ENCODE assay signal across 10 cellular contexts in genomic region chr1:28579374-28579773, GRCh38. TPM values are rescaled to one million over a fixed set of nuclear protein-coding genes. Genes with fewer than 3 reads are reported as not detected.
A peak's percentile ranks its signal among the peaks of the same experiment; 100 is the strongest.
DNase-seq lines count a peak whose midpoint lies in the region; ATAC-seq and TF ChIP-seq lines count a peak whose summit lies in the region.
"Had no signal": no experiment of that assay in that cellular context is flagged by ENCODE, and none has a peak within 500 bp of the region (broad histone marks: within the 10 kb centered on the region; RNA-seq: fewer than 3 reads in every experiment).

No MANE protein-coding gene starts in this region.

- DNase-seq in BE2C (no peak), astrocyte of the cerebellum (ENCODE audit: low read depth) (no peak), AG20443 (ENCODE audit: low spot score) (no peak), ovary (no peak), hepatic stellate cell (ENCODE audit: low spot score) (no peak), mucosa of descending colon (no peak)
- DNase-seq: NCI-H1436 treated with DMSO at 0.1 percent for 48 hours, thyroid gland had no signal

- H3K4me3 ChIP-seq in BE2C (ENCODE audit: low read depth, low read length) (peak overlapping the region; percentile 94), HUES64 (ENCODE audit: low read length) (peak overlapping the region; percentile 97), astrocyte of the cerebellum (ENCODE audit: low read depth, low read length) (peak overlapping the region; percentile 98), mesodermal cell (ENCODE audit: extremely low read depth, insufficient read depth, low read length, poor library complexity, severe bottlenecking) (peak overlapping the region; percentile 95), ovary (no peak overlapping the region), mucosa of descending colon (no peak overlapping the region)
- H3K4me3 ChIP-seq: thyroid gland had no signal

- H3K9me3 ChIP-seq in BE2C (no peaks in the 10 kb centered on the region), HUES64 (ENCODE audit: insufficient read depth, low read depth, low read length) (no peaks in the 10 kb centered on the region), mesodermal cell (ENCODE audit: control insufficient read depth, low read length) (no peaks in the 10 kb centered on the region), ovary (no peaks in the 10 kb centered on the region), mucosa of descending colon (no peaks in the 10 kb centered on the region)
- H3K9me3 ChIP-seq: thyroid gland had no signal

- WGBS in HUES64 = 89% methylated on average over 1 of the region's 1 CpG
- 92 to 100% methylated on average over 1 of the region's 1 CpG for WGBS in mesodermal cell (ENCODE audit: insufficient coverage in 2 of 2), 2 experiments
- WGBS in ovary, 3 donors = 85 to 95% (median 90%) methylated on average over 1 of the region's 1 CpG

- H3K36me3 ChIP-seq in BE2C (peaks cover 36% of the 10 kb centered on the region), HUES64 (ENCODE audit: insufficient read depth, low read length) (peaks cover 55% of the 10 kb centered on the region), mesodermal cell (ENCODE audit: control insufficient read depth, insufficient read depth, low read length) (peaks cover 51% of the 10 kb centered on the region), ovary (no peaks in the 10 kb centered on the region), mucosa of descending colon (ENCODE audit: low read depth) (no peaks in the 10 kb centered on the region)

- no peaks in the 10 kb centered on the region for H3K4me1 ChIP-seq in BE2C
- H3K4me1 ChIP-seq in HUES64 (ENCODE audit: insufficient read depth, low read length) = peaks cover 5% of the 10 kb centered on the region; the same call in 1 of the 2 replicates
- H3K4me1 ChIP-seq in mesodermal cell (ENCODE audit: control insufficient read depth, insufficient read depth, low read length, poor library complexity, severe bottlenecking) = peaks cover 10% of the 10 kb centered on the region
- peaks cover 2% of the 10 kb centered on the region for H3K4me1 ChIP-seq in ovary (ENCODE audit: insufficient read depth)
- H3K4me1 ChIP-seq in mucosa of descending colon (ENCODE audit: low read depth) = peaks cover 13% of the 10 kb centered on the region

- peak overlapping the region; percentile 60 for H3K9ac ChIP-seq in HUES64 (ENCODE audit: low read depth, low read length)

- no peak for TF ChIP-seq CTCF in BE2C (IDR thresholded peaks at IDR 0.05; ENCODE audit: low read depth, low read length)
- TF ChIP-seq CTCF in astrocyte of the cerebellum (IDR thresholded peaks at IDR 0.05; ENCODE audit: low read depth, low read length, missing control alignments) = no peak
- no peak for TF ChIP-seq CTCF in ovary (IDR thresholded peaks at IDR 0.05)
- no peak for TF ChIP-seq CTCF in mucosa of descending colon (IDR thresholded peaks at IDR 0.05)

- intact Hi-C loops in ovary (cut with DNase I) (no loop called here), mucosa of descending colon (cut with DNase I, micrococcal nuclease) (no loop called here)

- in situ Hi-C loops in astrocyte of the cerebellum (cut with HindIII; ENCODE audit: low sequenced_read_pairs) = no loop called here

- no peak for ATAC-seq in mucosa of descending colon

- H3K27me3 ChIP-seq in BE2C (no peaks in the 10 kb centered on the region), HUES64 (ENCODE audit: insufficient read depth, low read length) (peaks cover 6% of the 10 kb centered on the region; the same call in 1 of the 2 replicates), ovary (no peaks in the 10 kb centered on the region)
- H3K27me3 ChIP-seq: thyroid gland had no signal

- TF ChIP-seq POLR2A in ovary (IDR thresholded peaks at IDR 0.05) = no peak

- no peak overlapping the region; the same call in 1 of the 2 replicates for H3K27ac ChIP-seq in HUES64 (ENCODE audit: low read depth, low read length)
- no peak overlapping the region for H3K27ac ChIP-seq in mesodermal cell (ENCODE audit: low read depth, low read length, severe bottlenecking)
- H3K27ac ChIP-seq in ovary = no peak overlapping the region
- H3K27ac ChIP-seq: thyroid gland had no signal

- no peak for TF ChIP-seq EP300 in ovary (IDR thresholded peaks at IDR 0.05)

RNA-seq across cellular contexts. Expression of gene RAB42, which starts 12.7 kb away (rescaled TPM):
- polyA plus RNA-seq in BE2C (2012; ENCODE audit: insufficient read depth, insufficient read length, low read depth) = 0.91 TPM
- 5.9 TPM for polyA plus RNA-seq in HUES64 (2013, experiment 1 of 2)
- 7.2 TPM for polyA plus RNA-seq in HUES64 (2013, experiment 2 of 2)
- polyA plus RNA-seq in mesodermal cell (2013, experiment 1 of 2) = 3.5 TPM
- 2.2 TPM for polyA plus RNA-seq in mesodermal cell (2013, experiment 2 of 2)
- total RNA-seq in ovary (1 to 10 TPM in 2 of 7 donors, under 1 TPM in 4, not detected in 1; 0.36 to 4.2 (median 0.89) TPM), mucosa of descending colon (1 to 10 TPM; 3.5 to 5.9 (median 3.8) TPM)
- 1 to 10 TPM in 1 of 2 donors, under 1 TPM in 1; 0.82 to 1.3 TPM for polyA plus RNA-seq in ovary

RNA-seq across cellular contexts. Expression of gene TRNAU1AP, which starts 26.5 kb away (rescaled TPM):
- 8.5 TPM for polyA plus RNA-seq in BE2C (2012; ENCODE audit: insufficient read depth, insufficient read length, low read depth)
- 23.9 TPM for polyA plus RNA-seq in HUES64 (2013, experiment 1 of 2)
- polyA plus RNA-seq in HUES64 (2013, experiment 2 of 2) = 22.3 TPM
- polyA plus RNA-seq in mesodermal cell (2013, experiment 1 of 2) = 33.7 TPM
- 37.4 TPM for polyA plus RNA-seq in mesodermal cell (2013, experiment 2 of 2)
- total RNA-seq in ovary (10 to 100 TPM; 18.8 to 27.7 (median 20.6) TPM), mucosa of descending colon (10 to 100 TPM; 13.1 to 20.9 (median 16.0) TPM)
- polyA plus RNA-seq in ovary = 10 to 100 TPM; 20.7 to 37.6 TPM

Comparison
In these comparisons a context has a peak if more than half of its experiments do, and no peak if none do; other contexts are left out.
1. H3K4me3 ChIP-seq: peak in BE2C (single experiment), HUES64 (single experiment), astrocyte of the cerebellum (single experiment) and mesodermal cell (single experiment); none in ovary (single experiment) and mucosa of descending colon (single experiment).